12 cellular contexts compared by ENCODE assay signal in the genomic region with DNA sequence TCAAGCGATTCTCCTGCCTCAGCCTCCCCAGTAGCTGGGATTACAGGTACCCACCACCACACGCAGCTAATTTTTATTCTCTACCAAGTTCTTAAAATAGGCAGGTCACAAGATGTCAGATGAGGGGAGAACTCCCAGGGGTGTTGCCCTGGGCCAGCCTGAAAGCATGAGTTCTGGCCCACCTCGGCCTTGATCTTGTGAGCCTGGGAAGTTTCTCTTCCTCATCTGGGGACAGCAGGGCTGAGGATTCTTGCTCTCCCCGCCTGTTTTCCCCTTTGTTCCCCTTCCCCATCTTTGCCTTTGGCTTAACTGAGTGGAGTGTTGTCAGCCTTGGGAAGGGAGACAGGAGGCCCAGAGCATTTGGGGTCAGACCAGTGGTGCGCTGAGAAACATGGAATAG. TPM values are rescaled to one million over a fixed set of nuclear protein-coding genes. Genes with fewer than 3 reads are reported as not detected.
DNase-seq lines count a peak whose midpoint lies in the region; TF ChIP-seq lines count a peak whose summit lies in the region.
"Had no signal": no experiment of that assay in that cellular context is flagged by ENCODE, and none has a peak within 500 bp of the region (broad histone marks: within the 10 kb centered on the region; RNA-seq: fewer than 3 reads in every experiment).

No MANE protein-coding gene starts in this region.

- H3F3A ChIP-seq in OCI-LY1 (ENCODE audit: insufficient read depth, low read length) = no peaks in the 10 kb centered on the region

- no peaks in the 10 kb centered on the region for H4K20me1 ChIP-seq in OCI-LY1 (ENCODE audit: insufficient read depth, low read length)

- H3K27me3 ChIP-seq in OCI-LY1 (ENCODE audit: insufficient read depth, low read length) = no peaks in the 10 kb centered on the region
- no peaks in the 10 kb centered on the region for H3K27me3 ChIP-seq in subcutaneous abdominal adipose tissue (ENCODE audit: control insufficient read depth in 5 of 5, insufficient read depth in 4 of 5, low read length in 5 of 5)
- H3K27me3 ChIP-seq in trophoblast cell (ENCODE audit: insufficient read depth, low read length) = no peaks in the 10 kb centered on the region

- H4K8ac ChIP-seq in trophoblast cell (ENCODE audit: low read depth, low read length) = no peak overlapping the region

- H3K18ac ChIP-seq in trophoblast cell (ENCODE audit: low read length) = no peak overlapping the region

- H3K4me3 Mint-ChIP-seq in T-helper 2 cell treated with Interferon-gamma antibody and Interleukin-4, amounts not matched to agents 5 μg/mL and 100 μg/mL, for 36 hours = no peak overlapping the region

- peaks cover 46% of the 10 kb centered on the region for H3K4me1 ChIP-seq in OCI-LY1 (ENCODE audit: insufficient read depth, low read length, severe bottlenecking)
- peaks cover 7 to 72% (median 60%) of the 10 kb centered on the region in 5 donors for H3K4me1 ChIP-seq in subcutaneous abdominal adipose tissue (ENCODE audit: control insufficient read depth in 5 of 5, insufficient read depth in 5 of 5, low read length in 5 of 5)
- H3K4me1 ChIP-seq in trophoblast cell (ENCODE audit: control insufficient read depth in 1 of 2, insufficient read depth in 2 of 2, low read length in 2 of 2) = peaks cover 12 to 15% of the 10 kb centered on the region in 2 experiments

- peaks cover 36% of the 10 kb centered on the region for H3K4me1 Mint-ChIP-seq in T-helper 2 cell treated with Interferon-gamma antibody and Interleukin-4, amounts not matched to agents 5 μg/mL and 100 μg/mL, for 36 hours (ENCODE audit: low read depth)

- no CpG with 5 or more reads among the region's 5 CpGs for WGBS in trophoblast cell (ENCODE audit: extremely low coverage, insufficient coverage, insufficient read length)

- peaks cover 19% of the 10 kb centered on the region for H3K36me3 Mint-ChIP-seq in T-helper 2 cell treated with Interferon-gamma antibody and Interleukin-4, amounts not matched to agents 5 μg/mL and 100 μg/mL, for 36 hours (ENCODE audit: low read depth)

- peaks cover 53% of the 10 kb centered on the region for H3K79me2 ChIP-seq in OCI-LY1 (ENCODE audit: insufficient read depth, low read length)
- peaks cover 3% of the 10 kb centered on the region for H3K79me2 ChIP-seq in trophoblast cell (ENCODE audit: control insufficient read depth, insufficient read depth, low read length, poor library complexity)

- no peak overlapping the region for H3K23ac ChIP-seq in trophoblast cell (ENCODE audit: low read length)

- no peak overlapping the region for H3K14ac ChIP-seq in trophoblast cell (ENCODE audit: low read length)

- H3K27me3 Mint-ChIP-seq in T-helper 2 cell treated with Interferon-gamma antibody and Interleukin-4, amounts not matched to agents 5 μg/mL and 100 μg/mL, for 36 hours (ENCODE audit: low read depth) = no peaks in the 10 kb centered on the region

- no peaks in the 10 kb centered on the region for H3K9me3 Mint-ChIP-seq in T-helper 2 cell treated with Interferon-gamma antibody and Interleukin-4, amounts not matched to agents 5 μg/mL and 100 μg/mL, for 36 hours

- no peak overlapping the region for H4K12ac ChIP-seq in trophoblast cell (ENCODE audit: low read depth, low read length)

- no peak overlapping the region for H2AK5ac ChIP-seq in trophoblast cell (ENCODE audit: low read length)

- H2BK5ac ChIP-seq in trophoblast cell (ENCODE audit: low read depth, low read length, poor library complexity) = no peak overlapping the region

- H3K9me3 ChIP-seq in OCI-LY1 (ENCODE audit: low read length) = no peaks in the 10 kb centered on the region
- no peaks in the 10 kb centered on the region for H3K9me3 ChIP-seq in subcutaneous abdominal adipose tissue (ENCODE audit: control insufficient read depth in 5 of 5, low read length in 5 of 5)
- H3K9me3 ChIP-seq in trophoblast cell (ENCODE audit: insufficient read depth, low read depth, low read length) = peaks cover 2% of the 10 kb centered on the region

- H3K9ac ChIP-seq in OCI-LY1 (ENCODE audit: low read length) (peak overlapping the region; percentile 8; the same call in 1 of the 2 replicates), subcutaneous abdominal adipose tissue (ENCODE audit: low read length in 5 of 5) (peak overlapping the region in 1 of 5 donors; percentile 21), trophoblast cell (ENCODE audit: low read length) (no peak overlapping the region)

- H2BK120ac ChIP-seq in trophoblast cell (ENCODE audit: insufficient read depth, low read length, poor library complexity) = no peak overlapping the region

- H3K79me1 ChIP-seq in trophoblast cell (ENCODE audit: low read length) = no peaks in the 10 kb centered on the region

- H3K27ac Mint-ChIP-seq in T-helper 2 cell treated with Interferon-gamma antibody and Interleukin-4, amounts not matched to agents 5 μg/mL and 100 μg/mL, for 36 hours = peak overlapping the region; percentile 26

- no peak for DNase-seq in T-helper 2 cell treated with Interferon-gamma antibody and Interleukin-4, amounts not matched to agents 5 μg/mL and 100 μg/mL, for 36 hours (ENCODE audit: low spot score)
- DNase-seq in T-helper 2 cell (no peak), medulla oblongata (ENCODE audit: extremely low spot score) (peak; percentile 76), trophoblast cell (no peak), dedifferentiated amniotic fluid mesenchymal stem cell (ENCODE audit: extremely low spot score) (no peak), T-helper 1 cell (no peak)
- DNase-seq: 8988T; activated CD4-positive, CD25-positive, alpha-beta regulatory T cell treated with anti-CD3 and anti-CD28 coated beads, Interleukin-2, amount 50 U/mL, for 72 hours; foreskin melanocyte; MM.1S had no signal

- H3K4ac ChIP-seq in trophoblast cell (ENCODE audit: low read depth, low read length) = no peak overlapping the region

- TF ChIP-seq CTCF in OCI-LY1 (IDR thresholded peaks at IDR 0.05; ENCODE audit: low read length) = no peak

- H4K91ac ChIP-seq in trophoblast cell (ENCODE audit: low read depth, low read length) = no peak overlapping the region

- H2AFZ ChIP-seq in OCI-LY1 (ENCODE audit: low read length) (no peak overlapping the region), trophoblast cell (ENCODE audit: insufficient read depth, low read length, poor library complexity) (no peak overlapping the region)

- H3K27ac ChIP-seq in OCI-LY1 (ENCODE audit: low read depth, low read length, poor library complexity, severe bottlenecking) (peak overlapping the region; percentile 84), subcutaneous abdominal adipose tissue (ENCODE audit: low read depth, low read length) (peak overlapping the region; percentile 77), trophoblast cell (ENCODE audit: low read depth, low read length) (no peak overlapping the region)

- H3K4me3 ChIP-seq in OCI-LY1 (ENCODE audit: low read depth, low read length, poor library complexity, severe bottlenecking) = peak overlapping the region; percentile 12
- no peak overlapping the region for H3K4me3 ChIP-seq in subcutaneous abdominal adipose tissue (ENCODE audit: low read depth in 1 of 5, low read length in 5 of 5)
- no peak overlapping the region for H3K4me3 ChIP-seq in trophoblast cell (ENCODE audit: low read depth, low read length)

- H2BK12ac ChIP-seq in trophoblast cell (ENCODE audit: low read length) = no peak overlapping the region

- H3K36me3 ChIP-seq in OCI-LY1 (ENCODE audit: insufficient read depth, low read length) = peaks cover 61% of the 10 kb centered on the region
- H3K36me3 ChIP-seq in subcutaneous abdominal adipose tissue (ENCODE audit: control insufficient read depth in 5 of 5, insufficient read depth in 5 of 5, low read length in 5 of 5) = peaks cover 0 to 16% (median 13%) of the 10 kb centered on the region in 5 donors
- H3K36me3 ChIP-seq in trophoblast cell (ENCODE audit: control insufficient read depth in 1 of 2, insufficient read depth in 2 of 2, low read length in 2 of 2) = no peaks in the 10 kb centered on the region

- no peaks in the 10 kb centered on the region for H3K9me2 ChIP-seq in OCI-LY1 (ENCODE audit: low read depth, low read length)

- peak overlapping the region; percentile 31; the same call in 1 of the 2 replicates for H3K4me2 ChIP-seq in OCI-LY1 (ENCODE audit: low read length)
- H3K4me2 ChIP-seq in trophoblast cell (ENCODE audit: low read length) = no peak overlapping the region

RNA-seq across cellular contexts. Expression of a gene that starts 3.5 kb away (rescaled TPM):
- polyA plus RNA-seq in trophoblast cell (2013) = 5.5 and 5.8 TPM in 2 replicates

RNA-seq across cellular contexts. Expression of a gene that starts 13.4 kb away (rescaled TPM):
- 6.6 and 7.0 TPM in 2 replicates for polyA plus RNA-seq in trophoblast cell (2013)

RNA-seq across cellular contexts. Expression of a gene that starts 22.6 kb away (rescaled TPM):
- polyA plus RNA-seq in trophoblast cell (2013) = 34.1 and 35.7 TPM in 2 replicates

RNA-seq across cellular contexts. Expression of a gene that starts 24.1 kb away (rescaled TPM):
- polyA plus RNA-seq in trophoblast cell (2013) = 17.0 and 18.8 TPM in 2 replicates

RNA-seq across cellular contexts. Expression of a gene that starts 34.8 kb away (rescaled TPM):
- polyA plus RNA-seq in trophoblast cell (2013) = 47.7 and 49.4 TPM in 2 replicates
